In genomic region chr1:38958967-38959366, GRCh38 we compare ENCODE assay signal across 1 cellular context.
TF ChIP-seq lines count a peak whose summit lies in the region.

No MANE protein-coding gene starts in this region.

TF ChIP-seq in HepG2, 621 proteins besides CTCF, POLR2A, EP300 and RAD21 (continued from another document):
- 0 out of 2 replicates have a peak, but pooled peaks have one; percentile 42 for TF ChIP-seq ZBTB33 (CRISPR knock-in tag; IDR thresholded peaks at IDR 0.05)
- TF ChIP-seq ZNF513 (CRISPR knock-in tag; conservative IDR thresholded peaks at IDR 0.05), result no peak
- peak; percentile 73 for TF ChIP-seq FOSL2 (CRISPR knock-in tag; IDR thresholded peaks at IDR 0.05)
- no peak for TF ChIP-seq ZFP62 (CRISPR knock-in tag; IDR thresholded peaks at IDR 0.05)
- peak; percentile 87 for TF ChIP-seq NFE2L2 (IDR thresholded peaks at IDR 0.05; ENCODE audit: low read length)
- TF ChIP-seq NFE2 (CRISPR knock-in tag; IDR thresholded peaks at IDR 0.05), result peak; percentile 87; the same call in 1 of the 2 replicates
- no peak for TF ChIP-seq MEF2D (CRISPR knock-in tag; IDR thresholded peaks at IDR 0.05)
- peak; percentile 96 for TF ChIP-seq ZNF564 (CRISPR knock-in tag; IDR thresholded peaks at IDR 0.05)
- TF ChIP-seq TEAD3 (CRISPR knock-in tag; optimal IDR thresholded peaks at IDR 0.05; ENCODE audit: borderline replicate concordance), result peak; percentile 22
- no peak for TF ChIP-seq MLXIP (CRISPR knock-in tag; IDR thresholded peaks at IDR 0.05; ENCODE audit: borderline replicate concordance)
- TF ChIP-seq ZNF34 (CRISPR knock-in tag; IDR thresholded peaks at IDR 0.05; ENCODE audit: borderline replicate concordance), result no peak
- no peak for TF ChIP-seq PRPF4 (IDR thresholded peaks at IDR 0.05; ENCODE audit: low read depth, low read length, poor library complexity, severe bottlenecking)
- TF ChIP-seq KMT2B (CRISPR knock-in tag; IDR thresholded peaks at IDR 0.05), result no peak
TF ChIP-seq in HepG2: peak in this region for 6.
